Comparison of ENCODE assay signal across 21 cellular contexts in the genomic region with DNA sequence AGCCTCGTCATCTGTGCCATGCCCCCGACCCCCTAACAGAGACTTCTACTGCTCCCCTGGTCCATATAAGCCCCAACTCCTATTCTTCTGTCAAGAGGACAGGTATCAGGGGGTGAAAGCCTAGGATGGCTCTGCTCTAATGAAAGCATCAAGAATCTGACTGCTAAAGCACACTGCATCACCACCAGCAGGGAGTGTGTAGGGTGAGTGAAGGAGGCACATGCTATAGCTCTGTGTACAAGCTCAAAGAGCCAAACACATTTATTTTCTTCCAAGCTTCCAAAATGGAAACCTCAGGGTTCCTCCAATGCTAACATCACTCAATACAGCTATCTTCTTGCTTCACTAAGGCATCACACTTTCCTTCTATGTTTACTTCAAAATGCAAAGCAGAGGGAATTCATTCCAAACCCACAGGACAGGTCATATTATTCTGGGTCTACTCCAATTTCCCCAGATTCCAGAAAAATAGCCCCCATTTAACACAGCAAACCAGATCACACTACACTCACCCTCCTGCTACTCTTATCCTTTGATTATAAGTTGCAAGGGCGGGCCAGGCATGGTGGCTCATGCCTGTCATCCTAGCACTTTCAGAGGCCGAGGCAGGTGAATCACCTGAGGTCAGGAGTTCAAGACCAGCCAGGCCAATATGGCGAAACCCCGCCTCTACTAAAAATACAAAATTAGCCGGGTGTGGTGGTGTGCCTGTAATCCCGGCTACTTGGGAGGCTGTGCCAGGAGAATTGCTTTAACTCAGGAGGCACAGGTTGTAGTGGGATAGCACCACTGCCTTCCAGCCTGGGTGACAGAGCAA. TPM values are rescaled to one million over a fixed set of nuclear protein-coding genes. Genes with fewer than 3 reads are reported as not detected.
DNase-seq lines count a peak whose midpoint lies in the region; ATAC-seq and TF ChIP-seq lines count a peak whose summit lies in the region.
"Had no signal": no experiment of that assay in that cellular context is flagged by ENCODE, and none has a peak within 500 bp of the region (broad histone marks: within the 10 kb centered on the region; RNA-seq: fewer than 3 reads in every experiment).

No MANE protein-coding gene starts in this region.

- in situ Hi-C loops in gastrocnemius medialis (cut with MboI; ENCODE audit: low sequenced_read_pairs in 4 of 4) = no loop called here

- H3K4me1 ChIP-seq in gastrocnemius medialis = peaks cover 28 to 34% of the 10 kb centered on the region in 2 donors
- H3K4me1 ChIP-seq in ascending aorta = peaks cover 0 to 20% of the 10 kb centered on the region in 2 donors

- intact Hi-C loops in gastrocnemius medialis (cut with DNase I; ENCODE audit: low total_unique reads) (no loop called here), ascending aorta (cut with DNase I) (no loop called here)

- POLR2A ChIA-PET in activated naive CD8-positive, alpha-beta T cell treated with anti-CD3 and anti-CD28 coated beads, Interleukin-2, amount 10 ng/mL, durations not matched to agents 7 days and 5 days (lab: Charles Lee) = interaction anchor here (0.5 to 0.7 kb wide), 2 partner anchors 36 to 300 kb away, joined by 3 to 5 read pairs; no protein-coding TSS in a partner anchor
- POLR2A ChIA-PET in WTC11 (lab: Charles Lee) = no interaction called here

- H3K4me3 Mint-ChIP-seq in activated naive CD8-positive, alpha-beta T cell treated with anti-CD3 and anti-CD28 coated beads, Interleukin-2, amount 10 ng/mL, durations not matched to agents 7 days and 5 days = no peak overlapping the region
- H3K4me3 Mint-ChIP-seq in activated naive CD8-positive, alpha-beta T cell treated with anti-CD3 and anti-CD28 coated beads, Interleukin-2, amount 50 U/mL, for 24 hours = no peak overlapping the region
- H3K4me3 Mint-ChIP-seq in WTC11 (no peak overlapping the region), mesothelial cell of epicardium (no peak overlapping the region)
- H3K4me3 Mint-ChIP-seq: CD8-positive, alpha-beta T cell had no signal

- peaks cover 36% of the 10 kb centered on the region for H3K36me3 Mint-ChIP-seq in activated naive CD8-positive, alpha-beta T cell treated with anti-CD3 and anti-CD28 coated beads, Interleukin-2, amount 10 ng/mL, durations not matched to agents 7 days and 5 days
- peaks cover 52% of the 10 kb centered on the region for H3K36me3 Mint-ChIP-seq in activated naive CD8-positive, alpha-beta T cell treated with anti-CD3 and anti-CD28 coated beads, Interleukin-2, amount 50 U/mL, for 24 hours (ENCODE audit: low read depth)
- H3K36me3 Mint-ChIP-seq in WTC11 = peaks cover 65% of the 10 kb centered on the region
- peaks cover 28% of the 10 kb centered on the region for H3K36me3 Mint-ChIP-seq in mesothelial cell of epicardium

- peak overlapping the region; percentile 11 for H3K27ac Mint-ChIP-seq in activated naive CD8-positive, alpha-beta T cell treated with anti-CD3 and anti-CD28 coated beads, Interleukin-2, amount 10 ng/mL, durations not matched to agents 7 days and 5 days
- no peak overlapping the region for H3K27ac Mint-ChIP-seq in activated naive CD8-positive, alpha-beta T cell treated with anti-CD3 and anti-CD28 coated beads, Interleukin-2, amount 50 U/mL, for 24 hours
- H3K27ac Mint-ChIP-seq in WTC11 (peak overlapping the region; percentile 52), mesothelial cell of epicardium (peak overlapping the region; percentile 5)
- H3K27ac Mint-ChIP-seq: CD8-positive, alpha-beta T cell had no signal

- no peak for DNase-seq in activated naive CD8-positive, alpha-beta T cell treated with anti-CD3 and anti-CD28 coated beads, Interleukin-2, amount 10 ng/mL, durations not matched to agents 7 days and 5 days
- DNase-seq in activated naive CD8-positive, alpha-beta T cell treated with anti-CD3 and anti-CD28 coated beads, Interleukin-2, amount 50 U/mL, for 24 hours = no peak
- DNase-seq in WTC11 (ENCODE audit: low spot score) (no peak), mesothelial cell of epicardium (ENCODE audit: low spot score in 2 of 2, unreplicated experiment in 2 of 2) (no peak), gastrocnemius medialis (peak in 1 of 2 donors; percentile 47), DMS 273 treated with DMSO at 0.1 percent for 48 hours (lab: John Stamatoyannopoulos, UW) (no peak), ureter (ENCODE audit: low spot score) (no peak), ascending aorta (ENCODE audit: low spot score in 2 of 2) (no peak)
- DNase-seq: ACHN; activated effector memory CD4-positive, alpha-beta T cell treated with anti-CD3 and anti-CD28 coated beads, Interleukin-2, amount 50 U/mL, for 16 hours; amniotic stem cell; CD8-positive, alpha-beta T cell; effector memory CD4-positive, alpha-beta T cell; NCI-H2029 treated with DMSO at 0.1 percent for 48 hours; NCI-H510A; occipital lobe; SHP77; stimulated activated naive CD8-positive, alpha-beta T cell treated with anti-CD3 and anti-CD28 coated beads, Interleukin-15, Interleukin-2, amounts not matched to agents 100 U/mL and 50 U/mL, for 24 hours had no signal

- H3K4me3 ChIP-seq in gastrocnemius medialis (no peak overlapping the region), ascending aorta (no peak overlapping the region)
- H3K4me3 ChIP-seq: K562, tibial nerve had no signal

- ATAC-seq in activated naive CD8-positive, alpha-beta T cell treated with anti-CD3 and anti-CD28 coated beads, Interleukin-2, amount 10 ng/mL, durations not matched to agents 7 days and 5 days (ENCODE audit: low read depth) = no peak
- no peak for ATAC-seq in activated naive CD8-positive, alpha-beta T cell treated with anti-CD3 and anti-CD28 coated beads, Interleukin-2, amount 50 U/mL, for 24 hours
- ATAC-seq in WTC11 (no peak), gastrocnemius medialis (peak in 1 of 2 donors; percentile 49)
- ATAC-seq: CD8-positive, alpha-beta T cell; K562; stimulated activated naive CD8-positive, alpha-beta T cell treated with anti-CD3 and anti-CD28 coated beads, Interleukin-15, Interleukin-2, amounts not matched to agents 100 U/mL and 50 U/mL, for 24 hours had no signal

- no peaks in the 10 kb centered on the region for H3K9me3 Mint-ChIP-seq in activated naive CD8-positive, alpha-beta T cell treated with anti-CD3 and anti-CD28 coated beads, Interleukin-2, amount 10 ng/mL, durations not matched to agents 7 days and 5 days
- H3K9me3 Mint-ChIP-seq in activated naive CD8-positive, alpha-beta T cell treated with anti-CD3 and anti-CD28 coated beads, Interleukin-2, amount 50 U/mL, for 24 hours = no peaks in the 10 kb centered on the region
- H3K9me3 Mint-ChIP-seq in WTC11 (no peaks in the 10 kb centered on the region), mesothelial cell of epicardium (no peaks in the 10 kb centered on the region)
- H3K9me3 Mint-ChIP-seq: CD8-positive, alpha-beta T cell had no signal

- no peaks in the 10 kb centered on the region for H3K27me3 Mint-ChIP-seq in activated naive CD8-positive, alpha-beta T cell treated with anti-CD3 and anti-CD28 coated beads, Interleukin-2, amount 10 ng/mL, durations not matched to agents 7 days and 5 days
- H3K27me3 Mint-ChIP-seq in activated naive CD8-positive, alpha-beta T cell treated with anti-CD3 and anti-CD28 coated beads, Interleukin-2, amount 50 U/mL, for 24 hours = no peaks in the 10 kb centered on the region
- H3K27me3 Mint-ChIP-seq in WTC11 (ENCODE audit: low read depth) (no peaks in the 10 kb centered on the region), mesothelial cell of epicardium (ENCODE audit: low read depth) (no peaks in the 10 kb centered on the region)

- H3K27me3 ChIP-seq in gastrocnemius medialis (no peaks in the 10 kb centered on the region), ascending aorta (no peaks in the 10 kb centered on the region)
- H3K27me3 ChIP-seq: tibial nerve had no signal

- CTCF ChIA-PET in WTC11 (lab: Charles Lee) = no interaction called here

- no peaks in the 10 kb centered on the region for H3K9me3 ChIP-seq in gastrocnemius medialis
- H3K9me3 ChIP-seq in ascending aorta = no peaks in the 10 kb centered on the region
- H3K9me3 ChIP-seq: tibial nerve had no signal

- H3K27ac ChIP-seq in gastrocnemius medialis = peak overlapping the region; percentile 47 to 72 (median 70)
- H3K27ac ChIP-seq in ascending aorta = no peak overlapping the region

- TF ChIP-seq CTCF in WTC11 (IDR thresholded peaks at IDR 0.05) = no peak
- no peak for TF ChIP-seq CTCF in mesothelial cell of epicardium (IDR thresholded peaks at IDR 0.05; ENCODE audit: unreplicated experiment)
- TF ChIP-seq CTCF in gastrocnemius medialis (IDR thresholded peaks at IDR 0.05 in 4 of 5, conservative IDR thresholded peaks at IDR 0.05 in 1 of 5) = no peak
- no peak for TF ChIP-seq CTCF in ascending aorta (IDR thresholded peaks at IDR 0.05)

- H3K4me1 Mint-ChIP-seq in activated naive CD8-positive, alpha-beta T cell treated with anti-CD3 and anti-CD28 coated beads, Interleukin-2, amount 10 ng/mL, durations not matched to agents 7 days and 5 days = peaks cover 12% of the 10 kb centered on the region
- H3K4me1 Mint-ChIP-seq in activated naive CD8-positive, alpha-beta T cell treated with anti-CD3 and anti-CD28 coated beads, Interleukin-2, amount 50 U/mL, for 24 hours = peaks cover 22% of the 10 kb centered on the region
- H3K4me1 Mint-ChIP-seq in WTC11 (peaks cover 43% of the 10 kb centered on the region), mesothelial cell of epicardium (peaks cover 11% of the 10 kb centered on the region)

- no peak for TF ChIP-seq POLR2A in gastrocnemius medialis (IDR thresholded peaks at IDR 0.05)

- H3K36me3 ChIP-seq in gastrocnemius medialis (peaks cover 0 to 34% of the 10 kb centered on the region in 2 donors), ascending aorta (peaks cover 9 to 46% of the 10 kb centered on the region in 2 donors)

TF ChIP-seq in WTC11, 78 proteins besides CTCF, POLR2A, EP300 and RAD21 (continues in another document):
- TF ChIP-seq RORB (CRISPR knock-in tag; IDR thresholded peaks at IDR 0.05) (no peak), ZNF396 (CRISPR knock-in tag; IDR thresholded peaks at IDR 0.05; ENCODE audit: borderline replicate concordance) (no peak)

RNA-seq across cellular contexts. Expression of a gene that starts 36.6 kb away (rescaled TPM):
- total RNA-seq in activated naive CD8-positive, alpha-beta T cell treated with anti-CD3 and anti-CD28 coated beads, Interleukin-2, amount 10 ng/mL, durations not matched to agents 7 days and 5 days = 10 to 100 TPM; 73.0 to 78.9 TPM
- 126 to 133 TPM (median 127 TPM) in 3 replicates for total RNA-seq in WTC11 (2021)
- 88.5 to 90.3 TPM (median 89.4 TPM) in 3 replicates for total RNA-seq in mesothelial cell of epicardium
- total RNA-seq in gastrocnemius medialis = 100 to 1,000 TPM in 3 of 4 donors, 10 to 100 TPM in 1; 93.2 to 159 (median 124) TPM
- 95.2 TPM for total RNA-seq in ureter
- total RNA-seq in ascending aorta = 68.6 TPM

RNA-seq across cellular contexts. Expression of a gene that starts 43.1 kb away (rescaled TPM):
- under 1 TPM; 0.25 to 0.91 TPM for total RNA-seq in activated naive CD8-positive, alpha-beta T cell treated with anti-CD3 and anti-CD28 coated beads, Interleukin-2, amount 10 ng/mL, durations not matched to agents 7 days and 5 days
- 1.0 to 1.6 TPM (median 1.5 TPM) in 3 replicates for total RNA-seq in WTC11 (2021)
- total RNA-seq in mesothelial cell of epicardium = 9.4 to 12.2 TPM (median 10.5 TPM) in 3 replicates
- not detected for total RNA-seq in gastrocnemius medialis
- total RNA-seq in ureter = not detected
- not detected for total RNA-seq in ascending aorta
- total RNA-seq: activated CD8-positive, alpha-beta memory T cell treated with anti-CD3 and anti-CD28 coated beads for 36 hours; CD8-positive, alpha-beta T cell; K562; occipital lobe had no signal

Comparison
In these comparisons a context has a peak if more than half of its experiments do, and no peak if none do; other contexts are left out.
1. H3K27ac ChIP-seq: peak in gastrocnemius medialis (4 of 4); none in ascending aorta (0 of 2).